In genomic region chr14:33539918-33540357, GRCh38 we compare ENCODE assay signal across 17 cellular contexts.
"Had no signal": no experiment of that assay in that cellular context is flagged by ENCODE, and none has a peak within 500 bp of the region (broad histone marks: within the 10 kb centered on the region; RNA-seq: fewer than 3 reads in every experiment).

No MANE protein-coding gene starts in this region.

- H3K27me3 ChIP-seq: brain microvascular endothelial cell, esophagus squamous epithelium, right lobe of liver had no signal

- H3K4me1 ChIP-seq: esophagus squamous epithelium, prostate gland, right lobe of liver had no signal

- H3K9me3 ChIP-seq: esophagus squamous epithelium, prostate gland, thoracic aorta had no signal

- DNase-seq: activated CD4-positive, alpha-beta memory T cell treated with anti-CD3 and anti-CD28 coated beads, Interleukin-2, amount 10 ng/mL, durations not matched to agents 7 days and 5 days; activated CD4-positive, alpha-beta T cell treated with anti-CD3 and anti-CD28 coated beads for 36 hours; activated effector memory CD4-positive, alpha-beta T cell treated with Interleukin-2 at 50 U/mL for 16 hours; activated T-cell treated with anti-CD3 and anti-CD28 coated beads, Interleukin-2, amount 50 U/mL, for 4 hours; brain microvascular endothelial cell; cerebellar nuclear complex; esophagus squamous epithelium; foreskin fibroblast; right lobe of liver; stimulated activated CD4-positive, alpha-beta T cell treated with anti-CD3 and anti-CD28 coated beads, Interleukin-4, amount 100 ng/mL, for 4 hours; stimulated activated CD8-positive, alpha-beta memory T cell treated with anti-CD3 and anti-CD28 coated beads, Interleukin-4, amount 100 ng/mL, for 48 hours; stimulated activated naive CD8-positive, alpha-beta T cell treated with anti-CD3 and anti-CD28 coated beads, Interleukin-15, Interleukin-2, amounts not matched to agents 100 U/mL and 50 U/mL, for 24 hours had no signal

- H3K36me3 ChIP-seq: brain microvascular endothelial cell, esophagus squamous epithelium, prostate gland, right lobe of liver, thoracic aorta had no signal

- ATAC-seq: activated CD4-positive, alpha-beta T cell treated with anti-CD3 and anti-CD28 coated beads for 36 hours; activated naive CD4-positive, alpha-beta T cell treated with anti-CD3 and anti-CD28 coated beads, Interleukin-2, amount 50 U/mL, for 72 hours; activated T-cell treated with anti-CD3 and anti-CD28 coated beads, Interleukin-2, amount 50 U/mL, for 4 hours; natural killer cell treated with Interleukin-12 subunit alpha and Interleukin-12 subunit beta and Interleukin-15 and Interleukin-18, amount 100 ng/mL, for 72 hours; stimulated activated naive CD8-positive, alpha-beta T cell treated with anti-CD3 and anti-CD28 coated beads, Interleukin-15, Interleukin-2, amounts not matched to agents 100 U/mL and 50 U/mL, for 24 hours had no signal

- H3K4me3 ChIP-seq: esophagus squamous epithelium, prostate gland, right lobe of liver, smooth muscle cell, thoracic aorta had no signal

- H3K27ac ChIP-seq: brain microvascular endothelial cell, esophagus squamous epithelium, prostate gland, right lobe of liver, thoracic aorta had no signal

- H3K4me2 ChIP-seq: smooth muscle cell had no signal
